ENCODE assay signal across 9 cellular contexts in genomic region chr3:156978471-156978961, GRCh38.
DNase-seq lines count a peak whose midpoint lies in the region; ATAC-seq, FAIRE-seq and TF ChIP-seq lines count a peak whose summit lies in the region.
"Had no signal": no experiment of that assay in that cellular context is flagged by ENCODE, and none has a peak within 500 bp of the region (broad histone marks: within the 10 kb centered on the region; RNA-seq: fewer than 3 reads in every experiment).

No MANE protein-coding gene starts in this region.

- H3K4me3 Mint-ChIP-seq in activated CD8-positive, alpha-beta T cell treated with anti-CD3 and anti-CD28 coated beads for 36 hours: no peak overlapping the region
- no peak overlapping the region for H3K4me3 Mint-ChIP-seq in activated CD8-positive, alpha-beta T cell treated with anti-CD3 and anti-CD28 coated beads, Interleukin-2, amount 10 ng/mL, durations not matched to agents 7 days and 5 days
- H3K4me3 Mint-ChIP-seq in activated naive CD8-positive, alpha-beta T cell treated with anti-CD3 and anti-CD28 coated beads for 36 hours: no peak overlapping the region
- H3K4me3 Mint-ChIP-seq in activated CD8-positive, alpha-beta memory T cell treated with anti-CD3 and anti-CD28 coated beads, Interleukin-2, amount 10 ng/mL, durations not matched to agents 7 days and 5 days: no peak overlapping the region

- intact Hi-C loops in activated CD8-positive, alpha-beta T cell treated with anti-CD3 and anti-CD28 coated beads for 36 hours (cut with micrococcal nuclease): no loop called here

- H3K27ac ChIP-seq in substantia nigra (ENCODE audit: low read depth, low read length, poor library complexity, severe bottlenecking): peak overlapping the region; percentile 75

- FAIRE-seq in HTR-8/SVneo (lab: Jason Lieb, UNC): no peak

- H3K4me1 Mint-ChIP-seq in activated CD8-positive, alpha-beta T cell treated with anti-CD3 and anti-CD28 coated beads for 36 hours (ENCODE audit: low read depth): peaks cover 12% of the 10 kb centered on the region
- peaks cover 6% of the 10 kb centered on the region for H3K4me1 Mint-ChIP-seq in activated CD8-positive, alpha-beta T cell treated with anti-CD3 and anti-CD28 coated beads, Interleukin-2, amount 10 ng/mL, durations not matched to agents 7 days and 5 days (ENCODE audit: low read depth)
- H3K4me1 Mint-ChIP-seq in activated naive CD8-positive, alpha-beta T cell treated with anti-CD3 and anti-CD28 coated beads for 36 hours: peaks cover 7% of the 10 kb centered on the region
- peaks cover 9% of the 10 kb centered on the region for H3K4me1 Mint-ChIP-seq in activated CD8-positive, alpha-beta memory T cell treated with anti-CD3 and anti-CD28 coated beads, Interleukin-2, amount 10 ng/mL, durations not matched to agents 7 days and 5 days

- ATAC-seq in activated CD8-positive, alpha-beta T cell treated with anti-CD3 and anti-CD28 coated beads for 36 hours: no peak
- ATAC-seq in activated CD8-positive, alpha-beta T cell treated with anti-CD3 and anti-CD28 coated beads, Interleukin-2, amount 10 ng/mL, durations not matched to agents 7 days and 5 days: no peak
- peak; percentile 92 for ATAC-seq in HG03103 (IDR thresholded peaks at IDR 0.05; ENCODE audit: low read depth, unreplicated experiment)
- no peak for ATAC-seq in activated CD8-positive, alpha-beta memory T cell treated with anti-CD3 and anti-CD28 coated beads, Interleukin-2, amount 10 ng/mL, durations not matched to agents 7 days and 5 days
- ATAC-seq: Panc1 had no signal

- no peaks in the 10 kb centered on the region for H3K9me3 Mint-ChIP-seq in activated CD8-positive, alpha-beta T cell treated with anti-CD3 and anti-CD28 coated beads for 36 hours
- H3K9me3 Mint-ChIP-seq in activated CD8-positive, alpha-beta T cell treated with anti-CD3 and anti-CD28 coated beads, Interleukin-2, amount 10 ng/mL, durations not matched to agents 7 days and 5 days (ENCODE audit: insufficient read depth): no peaks in the 10 kb centered on the region
- no peaks in the 10 kb centered on the region for H3K9me3 Mint-ChIP-seq in activated naive CD8-positive, alpha-beta T cell treated with anti-CD3 and anti-CD28 coated beads for 36 hours
- H3K9me3 Mint-ChIP-seq in activated CD8-positive, alpha-beta memory T cell treated with anti-CD3 and anti-CD28 coated beads, Interleukin-2, amount 10 ng/mL, durations not matched to agents 7 days and 5 days (ENCODE audit: low read depth): no peaks in the 10 kb centered on the region

- DNase-seq in activated CD8-positive, alpha-beta T cell treated with anti-CD3 and anti-CD28 coated beads for 36 hours: no peak
- DNase-seq in activated CD8-positive, alpha-beta T cell treated with anti-CD3 and anti-CD28 coated beads, Interleukin-2, amount 10 ng/mL, durations not matched to agents 7 days and 5 days: no peak
- DNase-seq in activated naive CD8-positive, alpha-beta T cell treated with anti-CD3 and anti-CD28 coated beads for 36 hours: no peak
- DNase-seq in substantia nigra (lab: John Stamatoyannopoulos, UW) (peak in 1 of 49 donors; percentile 1), A172 (ENCODE audit: low spot score) (no peak), HTR-8/SVneo (ENCODE audit: insufficient read length, low spot score) (no peak)
- no peak for DNase-seq in activated CD8-positive, alpha-beta memory T cell treated with anti-CD3 and anti-CD28 coated beads, Interleukin-2, amount 10 ng/mL, durations not matched to agents 7 days and 5 days

- POLR2A ChIA-PET in activated CD8-positive, alpha-beta T cell treated with anti-CD3 and anti-CD28 coated beads for 36 hours (lab: Charles Lee): interaction anchor here (0.9 to 1.1 kb wide), 3 partner anchors 21 to 423 kb away, joined by 3 to 5 read pairs (median 3); partner anchors contain the start of gene CCNL1
- POLR2A ChIA-PET in activated CD8-positive, alpha-beta T cell treated with anti-CD3 and anti-CD28 coated beads, Interleukin-2, amount 10 ng/mL, durations not matched to agents 7 days and 5 days (lab: Charles Lee): no interaction called here

- H3K36me3 Mint-ChIP-seq in activated CD8-positive, alpha-beta T cell treated with anti-CD3 and anti-CD28 coated beads for 36 hours (ENCODE audit: low read depth): no peaks in the 10 kb centered on the region
- H3K36me3 Mint-ChIP-seq in activated CD8-positive, alpha-beta T cell treated with anti-CD3 and anti-CD28 coated beads, Interleukin-2, amount 10 ng/mL, durations not matched to agents 7 days and 5 days (ENCODE audit: low read depth): no peaks in the 10 kb centered on the region
- H3K36me3 Mint-ChIP-seq in activated naive CD8-positive, alpha-beta T cell treated with anti-CD3 and anti-CD28 coated beads for 36 hours: no peaks in the 10 kb centered on the region
- no peaks in the 10 kb centered on the region for H3K36me3 Mint-ChIP-seq in activated CD8-positive, alpha-beta memory T cell treated with anti-CD3 and anti-CD28 coated beads, Interleukin-2, amount 10 ng/mL, durations not matched to agents 7 days and 5 days

- H3K27me3 Mint-ChIP-seq in activated CD8-positive, alpha-beta T cell treated with anti-CD3 and anti-CD28 coated beads for 36 hours: no peaks in the 10 kb centered on the region
- H3K27me3 Mint-ChIP-seq in activated CD8-positive, alpha-beta T cell treated with anti-CD3 and anti-CD28 coated beads, Interleukin-2, amount 10 ng/mL, durations not matched to agents 7 days and 5 days (ENCODE audit: low read depth): no peaks in the 10 kb centered on the region
- H3K27me3 Mint-ChIP-seq in activated naive CD8-positive, alpha-beta T cell treated with anti-CD3 and anti-CD28 coated beads for 36 hours: no peaks in the 10 kb centered on the region
- H3K27me3 Mint-ChIP-seq in activated CD8-positive, alpha-beta memory T cell treated with anti-CD3 and anti-CD28 coated beads, Interleukin-2, amount 10 ng/mL, durations not matched to agents 7 days and 5 days: no peaks in the 10 kb centered on the region

- CTCF ChIA-PET in activated CD8-positive, alpha-beta T cell treated with anti-CD3 and anti-CD28 coated beads for 36 hours (lab: Charles Lee): interaction anchor here (1.1 kb wide), 1 partner anchor 103 kb away, joined by 3 read pairs; no protein-coding TSS in a partner anchor
- CTCF ChIA-PET in activated CD8-positive, alpha-beta T cell treated with anti-CD3 and anti-CD28 coated beads, Interleukin-2, amount 10 ng/mL, durations not matched to agents 7 days and 5 days (lab: Charles Lee): interaction anchor here (1.2 kb wide), 1 partner anchor 110 kb away, joined by 3 read pairs; no protein-coding TSS in a partner anchor
- CTCF ChIA-PET in activated CD8-positive, alpha-beta memory T cell treated with anti-CD3 and anti-CD28 coated beads, Interleukin-2, amount 10 ng/mL, durations not matched to agents 7 days and 5 days (lab: Charles Lee): no interaction called here

- peak overlapping the region; percentile 19 for H3K27ac Mint-ChIP-seq in activated CD8-positive, alpha-beta T cell treated with anti-CD3 and anti-CD28 coated beads for 36 hours
- H3K27ac Mint-ChIP-seq in activated CD8-positive, alpha-beta T cell treated with anti-CD3 and anti-CD28 coated beads, Interleukin-2, amount 10 ng/mL, durations not matched to agents 7 days and 5 days: no peak overlapping the region
- H3K27ac Mint-ChIP-seq in activated naive CD8-positive, alpha-beta T cell treated with anti-CD3 and anti-CD28 coated beads for 36 hours: peak overlapping the region; percentile 22
- H3K27ac Mint-ChIP-seq in activated CD8-positive, alpha-beta memory T cell treated with anti-CD3 and anti-CD28 coated beads, Interleukin-2, amount 10 ng/mL, durations not matched to agents 7 days and 5 days: no peak overlapping the region

- no peak for TF ChIP-seq CTCF in activated CD8-positive, alpha-beta T cell treated with anti-CD3 and anti-CD28 coated beads for 36 hours (IDR thresholded peaks at IDR 0.05)

Comparison
In these comparisons a context has a peak if more than half of its experiments do, and no peak if none do; other contexts are left out.
1. H3K27ac Mint-ChIP-seq: peak in activated CD8-positive, alpha-beta T cell treated with anti-CD3 and anti-CD28 coated beads for 36 hours (single experiment) and activated naive CD8-positive, alpha-beta T cell treated with anti-CD3 and anti-CD28 coated beads for 36 hours (single experiment); none in activated CD8-positive, alpha-beta T cell treated with anti-CD3 and anti-CD28 coated beads, Interleukin-2, amount 10 ng/mL, durations not matched to agents 7 days and 5 days (single experiment) and activated CD8-positive, alpha-beta memory T cell treated with anti-CD3 and anti-CD28 coated beads, Interleukin-2, amount 10 ng/mL, durations not matched to agents 7 days and 5 days (single experiment).